Comparison of ENCODE assay signal across 22 cellular contexts in genomic region chr2:223040527-223040926, GRCh38. TPM values are rescaled to one million over a fixed set of nuclear protein-coding genes. Genes with fewer than 3 reads are reported as not detected.
A peak's percentile ranks its signal among the peaks of the same experiment; 100 is the strongest.
DNase-seq lines count a peak whose midpoint lies in the region; ATAC-seq, FAIRE-seq and TF ChIP-seq lines count a peak whose summit lies in the region.
"Had no signal": no experiment of that assay in that cellular context is flagged by ENCODE, and none has a peak within 500 bp of the region (broad histone marks: within the 10 kb centered on the region; RNA-seq: fewer than 3 reads in every experiment).

No MANE protein-coding gene starts in this region.

- peaks cover 72% of the 10 kb centered on the region for H3K4me1 Mint-ChIP-seq in HFFc6 (ENCODE audit: low read depth)
- H3K4me1 Mint-ChIP-seq in mesothelial cell of epicardium: peaks cover 63% of the 10 kb centered on the region

- H3K27me3 Mint-ChIP-seq in HFFc6 (ENCODE audit: insufficient read depth) (no peaks in the 10 kb centered on the region), mesothelial cell of epicardium (ENCODE audit: low read depth) (no peaks in the 10 kb centered on the region)

- TF ChIP-seq CTCF in A549 (IDR thresholded peaks at IDR 0.05) (no peak), HFFc6 (IDR thresholded peaks at IDR 0.05) (no peak), K562 (IDR thresholded peaks at IDR 0.05 in 2 of 3, conservative IDR thresholded peaks at IDR 0.05 in 1 of 3; ENCODE audit: insufficient read depth in 2 of 3, low read depth in 1 of 3, low read length in 3 of 3) (no peak), mesothelial cell of epicardium (IDR thresholded peaks at IDR 0.05; ENCODE audit: unreplicated experiment) (no peak)

- H3K9me3 Mint-ChIP-seq in HFFc6 (no peaks in the 10 kb centered on the region), mesothelial cell of epicardium (peaks cover 3% of the 10 kb centered on the region)

- TF ChIP-seq EP300 in A549 (IDR thresholded peaks at IDR 0.05): no peak
- no peak for TF ChIP-seq EP300 in K562 (IDR thresholded peaks at IDR 0.05; ENCODE audit: low read length)

- H3K4me3 Mint-ChIP-seq in HFFc6 (no peak overlapping the region; the same call in 1 of the 2 replicates), mesothelial cell of epicardium (no peak overlapping the region)
- H3K4me3 Mint-ChIP-seq: H9 had no signal

- no peaks in the 10 kb centered on the region for H4K20me1 ChIP-seq in K562 (replicated peaks; ENCODE audit: control insufficient read depth, insufficient read depth, low read length)

- no peaks in the 10 kb centered on the region for H3K9me1 ChIP-seq in K562 (ENCODE audit: control insufficient read depth, insufficient read depth, low read length)

- H3K27ac Mint-ChIP-seq in HFFc6 (peak overlapping the region; percentile 98), mesothelial cell of epicardium (peak overlapping the region; percentile 93)
- H3K27ac Mint-ChIP-seq: H9 had no signal

- H3K9ac ChIP-seq in K562 (ENCODE audit: insufficient read depth in 1 of 2, low read depth in 2 of 2, low read length in 2 of 2): no peak overlapping the region; a peak in 1 of 4 replicates

- ATAC-seq in A549 (no peak), K562 (no peak), GM19467 (IDR thresholded peaks at IDR 0.05; ENCODE audit: unreplicated experiment) (no peak), HG02852 (IDR thresholded peaks at IDR 0.05; ENCODE audit: unreplicated experiment) (no peak)

- TF ChIP-seq POLR2A in A549 (IDR thresholded peaks at IDR 0.05; ENCODE audit: low read length) (no peak), K562 (conservative IDR thresholded peaks at IDR 0.05) (no peak)

- H3K36me3 Mint-ChIP-seq in HFFc6 (ENCODE audit: low read depth): no peaks in the 10 kb centered on the region
- H3K36me3 Mint-ChIP-seq in mesothelial cell of epicardium: no peaks in the 10 kb centered on the region

- peak overlapping the region; percentile 46; the same call in 1 of the 2 replicates for H2AFZ ChIP-seq in K562 (ENCODE audit: low read depth, low read length)

- no peaks in the 10 kb centered on the region for H3K9me3 ChIP-seq in A549
- H3K9me3 ChIP-seq in K562 (replicated peaks; ENCODE audit: control insufficient read depth, insufficient read depth, low read depth, low read length): no peaks in the 10 kb centered on the region
- H3K9me3 ChIP-seq: BE2C had no signal

- no peaks in the 10 kb centered on the region for H3K36me3 ChIP-seq in K562 (ENCODE audit: control insufficient read depth, insufficient read depth, low read length)
- H3K36me3 ChIP-seq: BE2C had no signal

- DNase-seq in A549 (ENCODE audit: low read depth in 1 of 2, low spot score in 1 of 2) (no peak), HFFc6 (no peak), K562 (ENCODE audit: extremely low read depth in 1 of 4, low spot score in 3 of 4) (no peak), mesothelial cell of epicardium (ENCODE audit: low spot score in 2 of 2, unreplicated experiment in 2 of 2) (no peak), HCEC 1CT (no peak), NCI-H2227 treated with DMSO at 0.1 percent for 48 hours (lab: John Stamatoyannopoulos, UW) (no peak)
- DNase-seq: 8988T, BE2C, EL, GF-D8, H9, MV-4-11, NCI-H1694, NCI-H2081, NCI-H2171, NCI-H526, Right ventricle myocardium superior had no signal

- no peaks in the 10 kb centered on the region for H3K79me2 ChIP-seq in K562 (ENCODE audit: control insufficient read depth, insufficient read depth, low read length)

- no peak overlapping the region for H3K4me3 ChIP-seq in A549
- H3K4me3 ChIP-seq in K562: no peak overlapping the region

- H3K4me2 ChIP-seq in A549 (no peak overlapping the region; the same call in 2 of the 3 replicates), K562 (ENCODE audit: insufficient read depth, low read length) (peak overlapping the region; percentile 32; the same call in 1 of the 2 replicates)

- intact Hi-C loops in K562 (cut with micrococcal nuclease): loop anchor here (5.0 kb wide), 1 partner anchor 58 kb away; no protein-coding TSS in a partner anchor

- H3K4me1 ChIP-seq in A549 (peaks cover 33% of the 10 kb centered on the region), K562 (replicated peaks in 1 of 2; ENCODE audit: control insufficient read depth in 2 of 2, insufficient read depth in 2 of 2, low read length in 2 of 2) (peaks cover 13 to 46% of the 10 kb centered on the region in 2 experiments; a peak in 4 of 5 replicates)

- CTCF ChIA-PET in A549 (lab: Yijun Ruan, JAX) (interaction anchor here (1.0 kb wide), 1 partner anchor 62 kb away, joined by 3 read pairs; no protein-coding TSS in a partner anchor), K562 (lab: Yijun Ruan, JAX; ENCODE audit: low intra/inter-chr PET ratio) (no interaction called here)

- in situ Hi-C loops in K562 (cut with MboI): no loop called here

- WGBS in A549 (ENCODE audit: missing lambda C conversion rate): 91% methylated on average over 3 of the region's 3 CpGs
- WGBS in K562 (ENCODE audit: insufficient coverage, low coverage, missing lambda C conversion rate): 14% methylated on average over 3 of the region's 3 CpGs

- BruUV-seq in K562 (replicated peaks; lab: Mats Ljungman, UMichigan): no TSS peak

- no peak for TF ChIP-seq RAD21 in A549 (conservative IDR thresholded peaks at IDR 0.05 in 1 of 2, IDR thresholded peaks at IDR 0.05 in 1 of 2)
- TF ChIP-seq RAD21 in K562 (CRISPR knock-in tag; conservative IDR thresholded peaks at IDR 0.05 in 1 of 2, IDR thresholded peaks at IDR 0.05 in 1 of 2): no peak

- FAIRE-seq in A549 (lab: Jason Lieb, UNC) (no peak), K562 (lab: Jason Lieb, UNC) (no peak)
- FAIRE-seq: GM19239, HTR-8/SVneo had no signal

- POLR2A ChIA-PET in A549 (lab: Yijun Ruan, JAX) (no interaction called here), K562 (lab: Yijun Ruan, JAX) (no interaction called here)

- no peaks in the 10 kb centered on the region for H3K27me3 ChIP-seq in K562 (ENCODE audit: control insufficient read depth in 2 of 2, insufficient read depth in 2 of 2, low read length in 2 of 2)
- H3K27me3 ChIP-seq: BE2C had no signal

- H3K27ac ChIP-seq in A549: peak overlapping the region; percentile 82 to 89; a peak in 5 of 6 replicates
- H3K27ac ChIP-seq in K562 (ENCODE audit: extremely low read depth, low read depth, low read length): peak overlapping the region; percentile 49; the same call in 1 of the 3 replicates

TF ChIP-seq in A549, 52 proteins besides CTCF, POLR2A, EP300 and RAD21:
- no peak for TF ChIP-seq CBX8 (IDR thresholded peaks at IDR 0.05)
- TF ChIP-seq RCOR1 (IDR thresholded peaks at IDR 0.05; ENCODE audit: low read depth, low read length): no peak
- TF ChIP-seq HEYL (CRISPR knock-in tag; IDR thresholded peaks at IDR 0.05): no peak
- TF ChIP-seq RARB (CRISPR knock-in tag; IDR thresholded peaks at IDR 0.05): no peak
TF ChIP-seq in A549: peak in this region for 0.

TF ChIP-seq in K562, 482 proteins besides CTCF, POLR2A, EP300 and RAD21 (continues in another document):
- TF ChIP-seq DPF2 (IDR thresholded peaks at IDR 0.05) (peak; percentile 49; the same call in 1 of the 2 replicates), ZNF316 (IDR thresholded peaks at IDR 0.05) (0 out of 2 replicates have a peak, but pooled peaks have one; percentile 32), NFE2 (IDR thresholded peaks at IDR 0.05; ENCODE audit: low read depth) (peak; percentile 66), MAFF (IDR thresholded peaks at IDR 0.05; ENCODE audit: low read length) (no peak), EHMT2 (IDR thresholded peaks at IDR 0.05) (peak; percentile 29; the same call in 1 of the 2 replicates), ZNF639 (CRISPR knock-in tag; conservative IDR thresholded peaks at IDR 0.05 in 1 of 2, IDR thresholded peaks at IDR 0.05 in 1 of 2) (0 out of 4 replicates have a peak, but pooled peaks of 1 of the 2 experiments have one; percentile 24), MAFG (tag; conservative IDR thresholded peaks at IDR 0.05) (peak; percentile 32; the same call in 1 of the 2 replicates)

RNA-seq across cellular contexts. Expression of gene KCNE4, which starts 11.5 kb away (rescaled TPM):
- 3.6 and 4.1 TPM in 2 replicates for polyA plus RNA-seq in A549 (2011; rRNA removed)
- polyA plus RNA-seq in A549 (2012; cell fraction: cytosol; rRNA removed): 0.59 and 0.63 TPM in 2 replicates
- 0.64 and 0.94 TPM in 2 replicates for polyA plus RNA-seq in A549 (2012; cell fraction: nucleus; rRNA removed)
- polyA plus RNA-seq in A549 (2017; fragmentation: RNase III; extraction: RNeasy Plus Mini Kit Qiagen cat#74134 plus additional on column Dnase treatment): 0.68 to 2.3 TPM (median 1.4 TPM) in 3 replicates
- polyA minus RNA-seq in A549 (2011; rRNA and poly(A)+ RNA removed): 1.8 and 2.2 TPM in 2 replicates
- total RNA-seq in HFFc6 (2021; fragmentation: NEBNext Ultra II Directional; extraction: Animal tissue kit (Norgen Biotek cat#: 25700)): 10 to 100 TPM in 1 of 6 experiments, 1 to 10 TPM in 5; 4.6 to 10.5 (median 5.0) TPM
- 0.09 TPM in 1 of 2 replicates, not detected in the other for total RNA-seq in K562 (2011; cell fraction: chromatin; rRNA removed; ENCODE audit: low replicate concordance)
- total RNA-seq in K562 (2011; cell fraction: nucleolus; rRNA removed): not detected in 2 replicates
- total RNA-seq in K562 (2011; cell fraction: nucleoplasm; rRNA removed): not detected in 2 replicates
- not detected in 2 replicates for total RNA-seq in K562 (2014; rRNA removed)
- not detected in 2 replicates for total RNA-seq in K562 (2014; rRNA removed; fragmentation: Illumina TruSeq; extraction: Trizol)
- not detected in 2 replicates for total RNA-seq in K562 (2015; rRNA removed; fragmentation: Illumina TruSeq; extraction: Trizol)
- total RNA-seq in K562 (2021): not detected in 2 replicates
- not detected in 2 replicates for polyA plus RNA-seq in K562 (2011; rRNA removed)
- polyA plus RNA-seq in K562 (2011; cell fraction: cytosol; rRNA removed): 0.01 TPM in 1 of 2 replicates, not detected in the other
- polyA plus RNA-seq in K562 (2011; cell fraction: nucleus; rRNA removed): not detected in 2 replicates
- 0.04 TPM in 1 of 2 replicates, not detected in the other for polyA plus RNA-seq in K562 (2012)
- not detected in 2 replicates for polyA plus RNA-seq in K562 (2014; fragmentation: Illumina TruSeq; extraction: Trizol)
- polyA plus RNA-seq in K562 (2014; fragmentation: Nextera tagmentation; extraction: Ambion mirVana): not detected
- polyA plus RNA-seq in K562 (2014; rRNA removed): not detected in 2 replicates
- polyA minus RNA-seq in K562 (2011; rRNA and poly(A)+ RNA removed): 0.09 TPM in 1 of 2 replicates, not detected in the other
- polyA minus RNA-seq in K562 (2011; cell fraction: cytosol; rRNA and poly(A)+ RNA removed): not detected in 2 replicates
- polyA minus RNA-seq in K562 (2011; cell fraction: nucleus; rRNA and poly(A)+ RNA removed): not detected in 2 replicates
- total RNA-seq in mesothelial cell of epicardium: 9.0 to 9.3 TPM (median 9.2 TPM) in 3 replicates
- total RNA-seq: OCI-LY7 had no signal

Comparison
In these comparisons a context has a peak if more than half of its experiments do, and no peak if none do; other contexts are left out.
1. Of the 35 proteins assayed by ChIP-seq in both K562 and A549: peak only in K562: EHMT2; only in A549: none; in both: none; in neither: 34.